ENCODE assay signal across 8 cellular contexts in the genomic region with DNA sequence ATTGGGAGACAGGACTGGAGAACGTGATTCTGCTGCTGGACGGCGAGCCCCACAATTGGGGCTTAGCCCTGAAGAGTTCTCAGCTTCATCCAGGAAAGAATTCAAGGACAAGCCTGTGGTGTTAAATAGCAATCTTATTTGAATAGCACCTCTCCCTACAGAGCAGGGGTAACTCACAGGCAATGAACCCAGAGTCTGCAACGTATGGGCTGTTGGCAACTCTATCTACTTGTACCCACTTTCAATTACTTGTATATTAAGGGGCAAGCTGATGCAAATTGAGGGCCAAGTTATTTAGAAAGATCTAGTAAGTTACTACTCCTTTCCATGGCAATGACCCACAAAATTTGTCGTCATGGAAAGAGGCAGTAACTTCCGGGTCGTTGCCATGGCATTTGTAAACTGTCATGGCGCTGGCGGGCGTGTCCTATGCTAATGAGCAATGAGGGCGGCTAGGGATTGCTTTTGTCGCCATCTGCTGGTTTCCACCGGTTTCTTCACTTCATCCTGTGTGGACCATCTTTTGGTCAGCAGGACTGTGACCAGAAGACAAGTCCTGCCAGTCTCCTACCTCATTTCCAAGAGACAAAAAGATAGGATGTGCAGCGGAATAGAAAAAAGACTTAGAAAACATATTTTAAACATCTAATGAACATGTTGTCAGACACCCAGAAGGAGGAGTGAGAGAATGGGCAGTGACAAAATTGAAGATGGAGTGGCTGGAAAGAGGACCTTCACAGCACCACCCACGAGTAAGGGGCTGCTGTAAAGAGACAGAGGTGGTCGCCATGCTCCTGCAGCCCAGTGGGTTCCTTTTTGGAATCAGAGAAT. TPM values are rescaled to one million over a fixed set of nuclear protein-coding genes. Genes with fewer than 3 reads are reported as not detected.
DNase-seq lines count a peak whose midpoint lies in the region; ATAC-seq and TF ChIP-seq lines count a peak whose summit lies in the region.

No MANE protein-coding gene starts in this region.

- peak overlapping the region in 1 of 2 donors; percentile 21 for H3K9ac ChIP-seq in colonic mucosa (ENCODE audit: low read depth in 2 of 2, low read length in 2 of 2)

- no peaks in the 10 kb centered on the region for H3K36me3 Mint-ChIP-seq in activated CD4-positive, alpha-beta T cell treated with anti-CD3 and anti-CD28 coated beads, Interleukin-2, amount 10 ng/mL, durations not matched to agents 24 days and 14 days (ENCODE audit: low read depth)

- no peak overlapping the region for H3K4me3 Mint-ChIP-seq in activated CD4-positive, alpha-beta T cell treated with anti-CD3 and anti-CD28 coated beads, Interleukin-2, amount 10 ng/mL, durations not matched to agents 24 days and 14 days

- H3K27me3 ChIP-seq in BJ (ENCODE audit: control insufficient read depth, insufficient read depth, low read length) (no peaks in the 10 kb centered on the region), colonic mucosa (no peaks in the 10 kb centered on the region), left lung (no peaks in the 10 kb centered on the region)

- peak overlapping the region; percentile 86 for H3K27ac Mint-ChIP-seq in activated CD4-positive, alpha-beta T cell treated with anti-CD3 and anti-CD28 coated beads, Interleukin-2, amount 10 ng/mL, durations not matched to agents 24 days and 14 days

- CTCF ChIA-PET in BJ (lab: Yijun Ruan, JAX) = interaction anchor here (0.7 to 6.4 kb wide), 5 partner anchors 14 to 110 kb away, joined by 3 to 112 read pairs (median 3); no protein-coding TSS in a partner anchor

- no peaks in the 10 kb centered on the region for H3K9me3 Mint-ChIP-seq in activated CD4-positive, alpha-beta T cell treated with anti-CD3 and anti-CD28 coated beads, Interleukin-2, amount 10 ng/mL, durations not matched to agents 24 days and 14 days

- ATAC-seq in GM19395 (IDR thresholded peaks at IDR 0.05; ENCODE audit: unreplicated experiment) (peak; percentile 96), HG03520 (IDR thresholded peaks at IDR 0.05; ENCODE audit: unreplicated experiment) (peak; percentile 73), left lung (peak; percentile 100)

- peaks cover 3% of the 10 kb centered on the region for H3K27me3 Mint-ChIP-seq in activated CD4-positive, alpha-beta T cell treated with anti-CD3 and anti-CD28 coated beads, Interleukin-2, amount 10 ng/mL, durations not matched to agents 24 days and 14 days

- H3K27ac ChIP-seq in colonic mucosa = no peak overlapping the region
- peak overlapping the region; percentile 72 to 75 for H3K27ac ChIP-seq in left lung

- intact Hi-C loops in activated CD4-positive, alpha-beta T cell treated with anti-CD3 and anti-CD28 coated beads, Interleukin-2, amount 10 ng/mL, durations not matched to agents 24 days and 14 days (cut with micrococcal nuclease) = loop anchor here (1.0 kb wide), 6 partner anchors 17 to 179 kb away; a partner anchor contains a TSS
- intact Hi-C loops in colonic mucosa (cut with DNase I) (loop anchor here (5.0 kb wide), 1 partner anchor 111 kb away; no protein-coding TSS in a partner anchor), left lung (cut with DNase I) (loop anchor here in 1 of 2 donors (5.0 kb wide), 1 partner anchor 111 kb away; no protein-coding TSS in a partner anchor)

- H3K9me3 ChIP-seq in colonic mucosa (no peaks in the 10 kb centered on the region), left lung (no peaks in the 10 kb centered on the region)

- H3K36me3 ChIP-seq in BJ (ENCODE audit: control insufficient read depth, insufficient read depth, low read length) = no peaks in the 10 kb centered on the region
- H3K36me3 ChIP-seq in colonic mucosa = no peaks in the 10 kb centered on the region
- no peaks in the 10 kb centered on the region for H3K36me3 ChIP-seq in left lung

- H3K4me1 ChIP-seq in colonic mucosa = no peaks in the 10 kb centered on the region
- H3K4me1 ChIP-seq in left lung = peaks cover 0 to 6% of the 10 kb centered on the region in 2 donors

- H3K4me3 ChIP-seq in BJ (ENCODE audit: low read depth, low read length) (no peak overlapping the region), colonic mucosa (no peak overlapping the region), left lung (no peak overlapping the region)

- peak; percentile 86 for TF ChIP-seq CTCF in BJ (IDR thresholded peaks at IDR 0.05; ENCODE audit: insufficient read depth, low read depth, low read length)
- peak; percentile 75 for TF ChIP-seq CTCF in colonic mucosa (IDR thresholded peaks at IDR 0.05)
- peak; percentile 75 to 87 for TF ChIP-seq CTCF in left lung (IDR thresholded peaks at IDR 0.05)

- DNase-seq in BJ (ENCODE audit: low read depth) = peak; percentile 62
- DNase-seq in NCI-H526 treated with DMSO at 0.1 percent for 48 hours (lab: John Stamatoyannopoulos, UW) = peak; percentile 55
- peak; percentile 99 for DNase-seq in activated CD4-positive, alpha-beta T cell treated with anti-CD3 and anti-CD28 coated beads, Interleukin-2, amount 10 ng/mL, durations not matched to agents 24 days and 14 days
- peak; percentile 97 for DNase-seq in colonic mucosa
- DNase-seq in left lung = peak; percentile 91 to 94
- peak; percentile 88 for DNase-seq in stimulated activated CD4-positive, alpha-beta T cell treated with anti-CD3 and anti-CD28 coated beads, Interleukin-4, amount 100 ng/mL, for 1 hour

- H3K4me1 Mint-ChIP-seq in activated CD4-positive, alpha-beta T cell treated with anti-CD3 and anti-CD28 coated beads, Interleukin-2, amount 10 ng/mL, durations not matched to agents 24 days and 14 days = peaks cover 14% of the 10 kb centered on the region

- POLR2A ChIA-PET in BJ (lab: Charles Lee) = no interaction called here

RNA-seq across cellular contexts. Expression of a gene that starts 45.8 kb away (rescaled TPM):
- polyA plus RNA-seq in BJ (2011; rRNA removed) = 23.5 and 30.9 TPM in 2 replicates
- polyA minus RNA-seq in BJ (2011; rRNA and poly(A)+ RNA removed) = 8.5 and 12.6 TPM in 2 replicates
- 19.5 and 19.8 TPM in 2 replicates for total RNA-seq in activated CD4-positive, alpha-beta T cell treated with anti-CD3 and anti-CD28 coated beads, Interleukin-2, amount 10 ng/mL, durations not matched to agents 24 days and 14 days
- total RNA-seq in colonic mucosa (1 to 10 TPM; 5.5 to 9.3 TPM), left lung (10 to 100 TPM; 53.3 to 62.2 TPM)

RNA-seq across cellular contexts. Expression of a gene that starts 49.2 kb away (rescaled TPM):
- polyA plus RNA-seq in BJ (2011; rRNA removed) = 14.4 and 22.1 TPM in 2 replicates
- polyA minus RNA-seq in BJ (2011; rRNA and poly(A)+ RNA removed) = 10.7 and 14.5 TPM in 2 replicates
- 15.2 and 17.4 TPM in 2 replicates for total RNA-seq in activated CD4-positive, alpha-beta T cell treated with anti-CD3 and anti-CD28 coated beads, Interleukin-2, amount 10 ng/mL, durations not matched to agents 24 days and 14 days
- 10 to 100 TPM in 1 of 2 donors, 1 to 10 TPM in 1; 8.8 to 11.4 TPM for total RNA-seq in colonic mucosa
- 10 to 100 TPM; 14.7 to 16.1 TPM for total RNA-seq in left lung

RNA-seq across cellular contexts. Expression of a gene that starts 49.2 kb away (rescaled TPM):
- 8.6 and 9.4 TPM in 2 replicates for polyA plus RNA-seq in BJ (2011; rRNA removed)
- polyA minus RNA-seq in BJ (2011; rRNA and poly(A)+ RNA removed) = 9.7 and 15.7 TPM in 2 replicates
- total RNA-seq in activated CD4-positive, alpha-beta T cell treated with anti-CD3 and anti-CD28 coated beads, Interleukin-2, amount 10 ng/mL, durations not matched to agents 24 days and 14 days = 24.2 and 25.7 TPM in 2 replicates
- total RNA-seq in colonic mucosa (10 to 100 TPM; 24.9 to 28.0 TPM), left lung (10 to 100 TPM; 21.3 to 23.0 TPM)
